13 cellular contexts compared by ENCODE assay signal in the genomic region with DNA sequence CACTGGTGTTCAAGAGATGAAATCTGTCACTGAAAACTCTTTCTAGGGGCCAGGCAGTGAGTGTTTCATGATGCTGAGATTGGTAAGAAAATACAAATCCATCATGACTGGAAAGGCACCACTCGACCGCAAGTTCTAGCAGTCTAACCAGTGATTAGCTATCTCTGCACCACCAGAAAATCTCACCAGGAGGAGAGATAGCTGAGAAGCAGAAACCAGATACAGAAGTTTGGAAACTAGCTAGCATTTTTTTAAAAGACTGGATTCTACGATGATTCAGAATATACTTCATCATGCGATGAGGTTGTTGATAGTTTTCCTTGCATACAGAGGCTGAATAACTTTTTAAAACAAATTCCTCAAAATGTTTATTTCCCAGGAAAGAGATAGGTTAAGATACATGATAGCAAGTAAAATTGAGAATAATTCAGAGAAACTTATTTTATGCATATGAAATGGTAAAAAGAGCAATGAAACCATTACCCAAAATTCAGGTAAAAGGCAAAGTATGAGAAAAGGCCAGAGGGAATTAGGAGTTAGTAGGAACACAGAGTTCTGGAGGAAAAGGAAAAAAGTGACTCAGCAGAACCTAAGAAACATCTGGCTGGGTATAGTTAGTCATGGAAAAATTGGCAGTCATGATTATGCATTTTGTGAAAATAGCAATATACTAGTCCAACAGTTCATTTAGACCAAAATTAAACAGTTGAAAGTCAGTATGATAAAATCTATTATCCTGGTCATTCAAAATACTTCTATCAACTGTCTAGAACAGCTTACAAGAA. TPM values are rescaled to one million over a fixed set of nuclear protein-coding genes. Genes with fewer than 3 reads are reported as not detected.
DNase-seq lines count a peak whose midpoint lies in the region; ATAC-seq, FAIRE-seq and TF ChIP-seq lines count a peak whose summit lies in the region.
"Had no signal": no experiment of that assay in that cellular context is flagged by ENCODE, and none has a peak within 500 bp of the region (broad histone marks: within the 10 kb centered on the region; RNA-seq: fewer than 3 reads in every experiment).

No MANE protein-coding gene starts in this region.

- H3K4me1 Mint-ChIP-seq in activated T-cell treated with anti-CD3 and anti-CD28 coated beads, Interleukin-2, amount 50 U/mL, for 72 hours (ENCODE audit: low read depth), result peaks cover 26% of the 10 kb centered on the region

- ATAC-seq in omental fat pad (ENCODE audit: low FRiP score), result peak; percentile 21
- no peak for ATAC-seq in activated T-cell treated with anti-CD3 and anti-CD28 coated beads, Interleukin-2, amount 50 U/mL, for 72 hours (replicated peaks in 1 of 2)
- no peak for ATAC-seq in GM19351 (IDR thresholded peaks at IDR 0.05; ENCODE audit: unreplicated experiment)

- H3K9me1 ChIP-seq in endothelial cell of umbilical vein (replicated peaks; ENCODE audit: control insufficient read depth, extremely low read depth, insufficient read depth, low read length), result no peaks in the 10 kb centered on the region

- H3K36me3 Mint-ChIP-seq in activated T-cell treated with anti-CD3 and anti-CD28 coated beads, Interleukin-2, amount 50 U/mL, for 72 hours (ENCODE audit: insufficient read depth in 2 of 2), result no peaks in the 10 kb centered on the region

- no peak overlapping the region for H3K4me3 Mint-ChIP-seq in activated T-cell treated with anti-CD3 and anti-CD28 coated beads, Interleukin-2, amount 50 U/mL, for 72 hours

- H3K4me2 ChIP-seq in endothelial cell of umbilical vein (ENCODE audit: insufficient read depth, low read length), result peak overlapping the region; percentile 50

- H3K4me1 ChIP-seq in endothelial cell of umbilical vein (ENCODE audit: control insufficient read depth, extremely low read depth, insufficient read depth, low read length), result peaks cover 24% of the 10 kb centered on the region

- no peaks in the 10 kb centered on the region for H3K79me2 ChIP-seq in endothelial cell of umbilical vein (ENCODE audit: control insufficient read depth, insufficient read depth, low read length)

- dilution Hi-C loops in endothelial cell of umbilical vein (cut with MboI; ENCODE audit: extremely low pct_ligation_motif_present, low sequenced_read_pairs), result loop anchor here (25.0 kb wide), 1 partner anchor 267 kb away; a partner anchor contains a TSS

- no peaks in the 10 kb centered on the region for H3K36me3 ChIP-seq in endothelial cell of umbilical vein (ENCODE audit: control insufficient read depth in 2 of 2, extremely low read depth in 1 of 2, insufficient read depth in 2 of 2, low read length in 2 of 2)

- H3K4me3 ChIP-seq in AG10803 (ENCODE audit: low read length) (no peak overlapping the region), endothelial cell of umbilical vein (replicated peaks in 1 of 3; ENCODE audit: insufficient read depth in 1 of 3, low read depth in 1 of 3, low read length in 3 of 3) (no peak overlapping the region)

- POLR2A ChIA-PET in endothelial cell of umbilical vein (lab: Charles Lee) (no interaction called here), RWPE1 (lab: Yijun Ruan, JAX; ENCODE audit: low non-redundant PET) (no interaction called here)

- DNase-seq in AG10803 (ENCODE audit: low read depth) (peak; percentile 83), RCC 7860 (ENCODE audit: low spot score) (no peak), endothelial cell of umbilical vein (ENCODE audit: low read depth, low spot score) (peak; percentile 64), omental fat pad (ENCODE audit: low spot score) (no peak), RWPE1 (ENCODE audit: low spot score) (no peak), NCI-H774 (lab: John Stamatoyannopoulos, UW) (no peak)
- DNase-seq in activated T-cell treated with anti-CD3 and anti-CD28 coated beads, Interleukin-2, amount 50 U/mL, for 72 hours, result no peak
- DNase-seq: activated CD4-positive, alpha-beta T cell treated with anti-CD3 and anti-CD28 coated beads, Interleukin-2, amount 50 U/mL, for 1 hour; amygdala; Caco-2; NCI-H2029 treated with DMSO at 0.1 percent for 48 hours; RPMI8226 had no signal

- H3K9me3 ChIP-seq in endothelial cell of umbilical vein (replicated peaks; ENCODE audit: control insufficient read depth, insufficient read depth, low read length), result no peaks in the 10 kb centered on the region
- H3K9me3 ChIP-seq: Caco-2 had no signal

- no peak overlapping the region for H3K9ac ChIP-seq in endothelial cell of umbilical vein (replicated peaks; ENCODE audit: extremely low read depth, insufficient read depth, low read length)

- H3K27ac ChIP-seq in endothelial cell of umbilical vein (ENCODE audit: insufficient read depth, low read depth, low read length), result peak overlapping the region; percentile 10
- no peak overlapping the region for H3K27ac ChIP-seq in RWPE1

- H4K20me1 ChIP-seq in endothelial cell of umbilical vein (replicated peaks; ENCODE audit: control insufficient read depth, extremely low read depth, insufficient read depth, low read length), result no peaks in the 10 kb centered on the region

- H3K27ac Mint-ChIP-seq in activated T-cell treated with anti-CD3 and anti-CD28 coated beads, Interleukin-2, amount 50 U/mL, for 72 hours, result no peak overlapping the region

- H3K9me3 Mint-ChIP-seq in activated T-cell treated with anti-CD3 and anti-CD28 coated beads, Interleukin-2, amount 50 U/mL, for 72 hours, result no peaks in the 10 kb centered on the region

- H2AFZ ChIP-seq in endothelial cell of umbilical vein (ENCODE audit: low read depth, low read length), result no peak overlapping the region

- peaks cover 77% of the 10 kb centered on the region for H3K27me3 Mint-ChIP-seq in activated T-cell treated with anti-CD3 and anti-CD28 coated beads, Interleukin-2, amount 50 U/mL, for 72 hours (ENCODE audit: low read depth)

- TF ChIP-seq POLR2A in endothelial cell of umbilical vein (IDR thresholded peaks at IDR 0.05; ENCODE audit: low read depth, low read length), result no peak

- no peaks in the 10 kb centered on the region for H3K27me3 ChIP-seq in endothelial cell of umbilical vein (ENCODE audit: control insufficient read depth in 2 of 2, insufficient read depth in 2 of 2, low read length in 2 of 2)

- FAIRE-seq in RCC 7860 (lab: Jason Lieb, UNC) (peak; percentile 57), endothelial cell of umbilical vein (lab: Jason Lieb, UNC) (peak; percentile 54)

- CTCF ChIA-PET in endothelial cell of umbilical vein (lab: Charles Lee), result interaction anchor here (1.2 kb wide), 1 partner anchor 15 kb away, joined by 3 read pairs; no protein-coding TSS in a partner anchor
- CTCF ChIA-PET in RWPE1 (lab: Yijun Ruan, JAX), result interaction anchor here (0.8 to 1.3 kb wide), 2 partner anchors 260 to 300 kb away, joined by 3 to 4 read pairs; no protein-coding TSS in a partner anchor

- intact Hi-C loops in endothelial cell of umbilical vein (cut with micrococcal nuclease), result no loop called here

- no TSS peak for BruUV-seq in endothelial cell of umbilical vein (replicated peaks; lab: Mats Ljungman, UMichigan)

- TF ChIP-seq CTCF in AG10803 (conservative IDR thresholded peaks at IDR 0.05; ENCODE audit: low read length) (peak; percentile 52), endothelial cell of umbilical vein (IDR thresholded peaks at IDR 0.05; ENCODE audit: extremely low read depth in 1 of 2, insufficient read depth in 1 of 2, low read depth in 1 of 2, low read length in 2 of 2) (no peak), omental fat pad (IDR thresholded peaks at IDR 0.05) (no peak), RWPE1 (conservative IDR thresholded peaks at IDR 0.05; ENCODE audit: low read depth) (no peak)

TF ChIP-seq in endothelial cell of umbilical vein, 7 proteins besides CTCF, POLR2A, EP300 and RAD21:
- peak; percentile 37 for TF ChIP-seq FOS (IDR thresholded peaks at IDR 0.05; ENCODE audit: borderline replicate concordance, insufficient read depth, low read length)
- no peak for TF ChIP-seq POLR2AphosphoS5 (IDR thresholded peaks at IDR 0.05; ENCODE audit: insufficient read depth, low read depth, low read length)
- TF ChIP-seq JUN (IDR thresholded peaks at IDR 0.05; ENCODE audit: borderline replicate concordance, insufficient read depth, insufficient read length, low read depth), result peak; percentile 56

RNA-seq across cellular contexts. Expression of a gene that starts 3.3 kb away (rescaled TPM):
- total RNA-seq in endothelial cell of umbilical vein (1.9 and 2.3 TPM in 2 replicates), omental fat pad (100 to 1,000 TPM in 3 of 4 donors, 10 to 100 TPM in 1; 91.0 to 244 (median 186) TPM)
- 0.25 and 1.2 TPM in 2 replicates for polyA plus RNA-seq in endothelial cell of umbilical vein
- 0.39 and 0.61 TPM in 2 replicates for polyA plus RNA-seq in endothelial cell of umbilical vein (2011; cell fraction: cytosol; rRNA removed)
- 3.4 and 4.0 TPM in 2 replicates for polyA plus RNA-seq in endothelial cell of umbilical vein (2011; cell fraction: nucleus; rRNA removed)
- 0.25 and 0.37 TPM in 2 replicates for polyA plus RNA-seq in endothelial cell of umbilical vein (2012)
- polyA minus RNA-seq in endothelial cell of umbilical vein, result 1.5 and 1.9 TPM in 2 replicates
- polyA minus RNA-seq in endothelial cell of umbilical vein (2011; cell fraction: cytosol; rRNA and poly(A)+ RNA removed), result 14.6 TPM
- polyA minus RNA-seq in endothelial cell of umbilical vein (2011; cell fraction: nucleus; rRNA and poly(A)+ RNA removed), result 3.6 and 3.8 TPM in 2 replicates
- total RNA-seq in activated T-cell treated with anti-CD3 and anti-CD28 coated beads, Interleukin-2, amount 50 U/mL, for 72 hours, result under 1 TPM; 0.23 to 0.65 TPM

Comparison
In these comparisons a context has a peak if more than half of its experiments do, and no peak if none do; other contexts are left out.
1. DNase-seq: peak in AG10803 (single experiment) and endothelial cell of umbilical vein (single experiment); none in RCC 7860 (single experiment), omental fat pad (single experiment), RWPE1 (single experiment), NCI-H774 (single experiment) and activated T-cell treated with anti-CD3 and anti-CD28 coated beads, Interleukin-2, amount 50 U/mL, for 72 hours (0 of 2).
2. RNA of a gene that starts 3.3 kb away (total RNA-seq): 91.0 to 244 TPM in omental fat pad; 1.9 to 2.3 TPM in endothelial cell of umbilical vein and 0.23 to 0.65 TPM in activated T-cell treated with anti-CD3 and anti-CD28 coated beads, Interleukin-2, amount 50 U/mL, for 72 hours; every median in the first group is over 10 times any median in the second.